ENCODE assay signal across 43 cellular contexts in genomic region chr2:79112269-79112668, GRCh38. TPM values are rescaled to one million over a fixed set of nuclear protein-coding genes. Genes with fewer than 3 reads are reported as not detected.
"Had no signal": no experiment of that assay in that cellular context is flagged by ENCODE, and none has a peak within 500 bp of the region (broad histone marks: within the 10 kb centered on the region; RNA-seq: fewer than 3 reads in every experiment).

No MANE protein-coding gene starts in this region.

- H3K27me3 Mint-ChIP-seq: activated naive CD4-positive, alpha-beta T cell treated with anti-CD3 and anti-CD28 coated beads, Interleukin-2, amount 10 ng/mL, durations not matched to agents 7 days and 5 days; activated naive CD4-positive, alpha-beta T cell treated with anti-CD3 and anti-CD28 coated beads, Interleukin-2, amount 50 U/mL, for 24 hours; activated naive CD8-positive, alpha-beta T cell; activated naive CD8-positive, alpha-beta T cell treated with anti-CD3 and anti-CD28 coated beads for 36 hours; activated naive CD8-positive, alpha-beta T cell treated with anti-CD3 and anti-CD28 coated beads, Interleukin-2, amount 10 ng/mL, durations not matched to agents 7 days and 5 days; activated naive CD8-positive, alpha-beta T cell treated with anti-CD3 and anti-CD28 coated beads, Interleukin-2, amount 50 U/mL, for 24 hours; activated T-cell treated with anti-CD3 and anti-CD28 coated beads, Interleukin-2, amount 50 U/mL, for 24 hours; activated T-helper 17 cell treated with anti-CD3 and anti-CD28 coated beads, Interleukin-2, amount 50 U/mL, for 72 hours; central memory CD8-positive, alpha-beta T cell had no signal

- FAIRE-seq: astrocyte, bronchial epithelial cell had no signal

- H3K36me3 Mint-ChIP-seq: activated naive CD4-positive, alpha-beta T cell treated with anti-CD3 and anti-CD28 coated beads, Interleukin-2, amount 10 ng/mL, durations not matched to agents 7 days and 5 days; activated naive CD4-positive, alpha-beta T cell treated with anti-CD3 and anti-CD28 coated beads, Interleukin-2, amount 50 U/mL, for 24 hours; activated naive CD8-positive, alpha-beta T cell; activated naive CD8-positive, alpha-beta T cell treated with anti-CD3 and anti-CD28 coated beads for 36 hours; activated naive CD8-positive, alpha-beta T cell treated with anti-CD3 and anti-CD28 coated beads, Interleukin-2, amount 10 ng/mL, durations not matched to agents 7 days and 5 days; brain had no signal

- H3K27ac Mint-ChIP-seq: activated naive CD4-positive, alpha-beta T cell treated with anti-CD3 and anti-CD28 coated beads for 36 hours; activated naive CD4-positive, alpha-beta T cell treated with anti-CD3 and anti-CD28 coated beads, Interleukin-2, amount 10 ng/mL, durations not matched to agents 7 days and 5 days; activated naive CD4-positive, alpha-beta T cell treated with anti-CD3 and anti-CD28 coated beads, Interleukin-2, amount 50 U/mL, for 24 hours; activated naive CD4-positive, alpha-beta T cell treated with anti-CD3 and anti-CD28 coated beads, Interleukin-2, amount 50 U/mL, for 72 hours; activated naive CD8-positive, alpha-beta T cell; activated naive CD8-positive, alpha-beta T cell treated with anti-CD3 and anti-CD28 coated beads for 36 hours; activated naive CD8-positive, alpha-beta T cell treated with anti-CD3 and anti-CD28 coated beads, Interleukin-2, amount 10 ng/mL, durations not matched to agents 7 days and 5 days; activated naive CD8-positive, alpha-beta T cell treated with anti-CD3 and anti-CD28 coated beads, Interleukin-2, amount 50 U/mL, for 24 hours; activated T-cell treated with anti-CD3 and anti-CD28 coated beads, Interleukin-2, amount 50 U/mL, for 24 hours; activated T-cell treated with anti-CD3 and anti-CD28 coated beads, Interleukin-2, amount 50 U/mL, for 72 hours; activated T-helper 1 cell treated with anti-CD3 and anti-CD28 coated beads, Interleukin-12 subunit alpha, Interleukin-12 subunit beta, Interleukin-2, Interleukin-4 antibody, amounts not matched to agents 30 ng/mL and 10 ng/mL and 1 ng/mL, durations not matched to agents 14 hours and 24 hours and 36 hours; activated T-helper 17 cell treated with anti-CD3 and anti-CD28 coated beads, Interleukin-2, amount 50 U/mL, for 72 hours; activated T-helper 2 cell treated with anti-CD3 and anti-CD28 coated beads, Interferon-gamma antibody, Interleukin-2, Interleukin-4, amounts not matched to agents 10 μg/mL and 5 μg/mL and 100 μg/mL, durations not matched to agents 14 hours and 24 hours and 36 hours; brain had no signal

- H3K36me3 ChIP-seq: adrenal gland, ascending aorta, brain microvascular endothelial cell, breast epithelium, cardiac muscle cell had no signal

- H3K4me3 Mint-ChIP-seq: activated naive CD4-positive, alpha-beta T cell treated with anti-CD3 and anti-CD28 coated beads for 36 hours; activated naive CD4-positive, alpha-beta T cell treated with anti-CD3 and anti-CD28 coated beads, Interleukin-2, amount 10 ng/mL, durations not matched to agents 7 days and 5 days; activated naive CD4-positive, alpha-beta T cell treated with anti-CD3 and anti-CD28 coated beads, Interleukin-2, amount 50 U/mL, for 24 hours; activated naive CD8-positive, alpha-beta T cell; activated naive CD8-positive, alpha-beta T cell treated with anti-CD3 and anti-CD28 coated beads for 36 hours; activated naive CD8-positive, alpha-beta T cell treated with anti-CD3 and anti-CD28 coated beads, Interleukin-2, amount 10 ng/mL, durations not matched to agents 7 days and 5 days; activated naive CD8-positive, alpha-beta T cell treated with anti-CD3 and anti-CD28 coated beads, Interleukin-2, amount 50 U/mL, for 24 hours; activated T-cell treated with anti-CD3 and anti-CD28 coated beads, Interleukin-2, amount 50 U/mL, for 24 hours; activated T-cell treated with anti-CD3 and anti-CD28 coated beads, Interleukin-2, amount 50 U/mL, for 4 hours; activated T-cell treated with anti-CD3 and anti-CD28 coated beads, Interleukin-2, amount 50 U/mL, for 72 hours; activated T-helper 1 cell treated with anti-CD3 and anti-CD28 coated beads, Interleukin-12 subunit alpha, Interleukin-12 subunit beta, Interleukin-2, Interleukin-4 antibody, amounts not matched to agents 30 ng/mL and 10 ng/mL and 1 ng/mL, durations not matched to agents 14 hours and 24 hours and 36 hours; activated T-helper 17 cell treated with anti-CD3 and anti-CD28 coated beads, Interleukin-2, amount 50 U/mL, for 72 hours; brain; central memory CD8-positive, alpha-beta T cell had no signal

- DNase-seq: activated effector memory CD4-positive, alpha-beta T cell treated with anti-CD3 and anti-CD28 coated beads, Interleukin-2, amount 50 U/mL, for 16 hours; activated effector memory CD4-positive, alpha-beta T cell treated with Interleukin-2 at 50 U/mL for 16 hours; activated gamma-delta T cell; activated gamma-delta T cell treated with Interleukin-2 at 50 U/mL for 16 hours; activated naive CD4-positive, alpha-beta T cell; activated naive CD4-positive, alpha-beta T cell treated with anti-CD3 and anti-CD28 coated beads for 36 hours; activated naive CD4-positive, alpha-beta T cell treated with anti-CD3 and anti-CD28 coated beads, Interleukin-2, amount 10 ng/mL, durations not matched to agents 7 days and 5 days; activated naive CD4-positive, alpha-beta T cell treated with anti-CD3 and anti-CD28 coated beads, Interleukin-2, amount 50 U/mL, for 16 hours; activated naive CD4-positive, alpha-beta T cell treated with Interleukin-2 at 50 U/mL for 16 hours; activated naive CD8-positive, alpha-beta T cell treated with anti-CD3 and anti-CD28 coated beads for 36 hours; activated naive CD8-positive, alpha-beta T cell treated with anti-CD3 and anti-CD28 coated beads, Interleukin-2, amount 10 ng/mL, durations not matched to agents 7 days and 5 days; activated naive CD8-positive, alpha-beta T cell treated with anti-CD3 and anti-CD28 coated beads, Interleukin-2, amount 50 U/mL, for 24 hours; activated T-cell treated with anti-CD3 and anti-CD28 coated beads, Interleukin-2, amount 50 U/mL, for 1 hour; activated T-cell treated with anti-CD3 and anti-CD28 coated beads, Interleukin-2, amount 50 U/mL, for 24 hours; activated T-cell treated with anti-CD3 and anti-CD28 coated beads, Interleukin-2, amount 50 U/mL, for 4 hours; activated T-cell treated with anti-CD3 and anti-CD28 coated beads, Interleukin-2, amount 50 U/mL, for 48 hours; activated T-cell treated with anti-CD3 and anti-CD28 coated beads, Interleukin-2, amount 50 U/mL, for 72 hours; adrenal gland; amniotic stem cell; amygdala; anterior cingulate cortex; aorta; body of pancreas; brain microvascular endothelial cell; caudate nucleus; central memory CD4-positive, alpha-beta T cell; cerebellar nuclear complex had no signal

- H3K9me3 Mint-ChIP-seq: activated T-helper 1 cell treated with anti-CD3 and anti-CD28 coated beads, Interleukin-12 subunit alpha, Interleukin-12 subunit beta, Interleukin-2, Interleukin-4 antibody, amounts not matched to agents 30 ng/mL and 10 ng/mL and 1 ng/mL, durations not matched to agents 14 hours and 24 hours and 36 hours had no signal

- H3K27me3 ChIP-seq: adrenal gland, ascending aorta, body of pancreas, brain microvascular endothelial cell, breast epithelium, cardiac muscle cell had no signal

- H3K4me1 ChIP-seq: adrenal gland, ascending aorta, breast epithelium had no signal

- H3K4me1 Mint-ChIP-seq: activated naive CD4-positive, alpha-beta T cell treated with anti-CD3 and anti-CD28 coated beads, Interleukin-2, amount 10 ng/mL, durations not matched to agents 7 days and 5 days; activated naive CD4-positive, alpha-beta T cell treated with anti-CD3 and anti-CD28 coated beads, Interleukin-2, amount 50 U/mL, for 24 hours; activated naive CD8-positive, alpha-beta T cell treated with anti-CD3 and anti-CD28 coated beads for 36 hours; activated naive CD8-positive, alpha-beta T cell treated with anti-CD3 and anti-CD28 coated beads, Interleukin-2, amount 10 ng/mL, durations not matched to agents 7 days and 5 days; activated naive CD8-positive, alpha-beta T cell treated with anti-CD3 and anti-CD28 coated beads, Interleukin-2, amount 50 U/mL, for 24 hours; activated T-helper 17 cell treated with anti-CD3 and anti-CD28 coated beads, Interleukin-2, amount 50 U/mL, for 72 hours; brain; central memory CD8-positive, alpha-beta T cell had no signal

- H3K4me3 ChIP-seq: adrenal gland, ascending aorta, body of pancreas, breast epithelium, cardiac muscle cell had no signal

- H3K9me3 ChIP-seq: adrenal gland, ascending aorta, body of pancreas had no signal

- ATAC-seq: activated naive CD4-positive, alpha-beta T cell treated with anti-CD3 and anti-CD28 coated beads, Interleukin-2, amount 50 U/mL, for 72 hours; activated naive CD8-positive, alpha-beta T cell treated with anti-CD3 and anti-CD28 coated beads, Interleukin-2, amount 50 U/mL, for 24 hours; activated T-cell treated with anti-CD3 and anti-CD28 coated beads, Interleukin-2, amount 50 U/mL, for 4 hours; activated T-cell treated with anti-CD3 and anti-CD28 coated beads, Interleukin-2, amount 50 U/mL, for 72 hours; activated T-helper 17 cell treated with anti-CD3 and anti-CD28 coated beads, Interleukin-2, amount 50 U/mL, for 72 hours; body of pancreas had no signal

- H3K27ac ChIP-seq: adrenal gland, ascending aorta, body of pancreas, brain microvascular endothelial cell, breast epithelium, cardiac muscle cell had no signal

RNA-seq across cellular contexts. Expression of gene REG1A, which starts 8.0 kb away (rescaled TPM):
- total RNA-seq: activated naive CD4-positive, alpha-beta T cell treated with anti-CD3 and anti-CD28 coated beads for 36 hours; activated naive CD4-positive, alpha-beta T cell treated with anti-CD3 and anti-CD28 coated beads, Interleukin-2, amount 50 U/mL, for 72 hours; activated naive CD8-positive, alpha-beta T cell treated with anti-CD3 and anti-CD28 coated beads for 36 hours; activated naive CD8-positive, alpha-beta T cell treated with anti-CD3 and anti-CD28 coated beads, Interleukin-2, amount 10 ng/mL, durations not matched to agents 7 days and 5 days; activated T-cell treated with anti-CD3 and anti-CD28 coated beads, Interleukin-2, amount 50 U/mL, for 72 hours; activated T-helper 1 cell treated with anti-CD3 and anti-CD28 coated beads, Interleukin-12 subunit alpha, Interleukin-12 subunit beta, Interleukin-2, Interleukin-4 antibody, amounts not matched to agents 30 ng/mL and 10 ng/mL and 1 ng/mL, durations not matched to agents 14 hours and 24 hours and 36 hours; activated T-helper 17 cell treated with anti-CD3 and anti-CD28 coated beads, Interleukin-2, amount 50 U/mL, for 72 hours; activated T-helper 2 cell treated with anti-CD3 and anti-CD28 coated beads, Interferon-gamma antibody, Interleukin-2, Interleukin-4, amounts not matched to agents 10 μg/mL and 5 μg/mL and 100 μg/mL, durations not matched to agents 14 hours and 24 hours and 36 hours; astrocyte; breast epithelium; bronchial epithelial cell; cardiac muscle cell; cardiac septum; chondrocyte had no signal

RNA-seq across cellular contexts. Expression of gene REG1B, which starts 24.5 kb away (rescaled TPM):
- total RNA-seq: activated naive CD4-positive, alpha-beta T cell treated with anti-CD3 and anti-CD28 coated beads for 36 hours; activated naive CD4-positive, alpha-beta T cell treated with anti-CD3 and anti-CD28 coated beads, Interleukin-2, amount 50 U/mL, for 72 hours; activated naive CD8-positive, alpha-beta T cell treated with anti-CD3 and anti-CD28 coated beads for 36 hours; activated naive CD8-positive, alpha-beta T cell treated with anti-CD3 and anti-CD28 coated beads, Interleukin-2, amount 10 ng/mL, durations not matched to agents 7 days and 5 days; activated T-cell treated with anti-CD3 and anti-CD28 coated beads, Interleukin-2, amount 50 U/mL, for 72 hours; activated T-helper 1 cell treated with anti-CD3 and anti-CD28 coated beads, Interleukin-12 subunit alpha, Interleukin-12 subunit beta, Interleukin-2, Interleukin-4 antibody, amounts not matched to agents 30 ng/mL and 10 ng/mL and 1 ng/mL, durations not matched to agents 14 hours and 24 hours and 36 hours; activated T-helper 17 cell treated with anti-CD3 and anti-CD28 coated beads, Interleukin-2, amount 50 U/mL, for 72 hours; activated T-helper 2 cell treated with anti-CD3 and anti-CD28 coated beads, Interferon-gamma antibody, Interleukin-2, Interleukin-4, amounts not matched to agents 10 μg/mL and 5 μg/mL and 100 μg/mL, durations not matched to agents 14 hours and 24 hours and 36 hours; ascending aorta; astrocyte; breast epithelium; bronchial epithelial cell; cardiac muscle cell; cardiac septum; cerebellum; chondrocyte had no signal
- polyA plus RNA-seq: cardiac muscle cell had no signal

RNA-seq across cellular contexts. Expression of gene REG3A, which starts 47.3 kb away (rescaled TPM):
- total RNA-seq: activated naive CD4-positive, alpha-beta T cell treated with anti-CD3 and anti-CD28 coated beads for 36 hours; activated naive CD4-positive, alpha-beta T cell treated with anti-CD3 and anti-CD28 coated beads, Interleukin-2, amount 50 U/mL, for 72 hours; activated naive CD8-positive, alpha-beta T cell treated with anti-CD3 and anti-CD28 coated beads for 36 hours; activated naive CD8-positive, alpha-beta T cell treated with anti-CD3 and anti-CD28 coated beads, Interleukin-2, amount 10 ng/mL, durations not matched to agents 7 days and 5 days; activated T-cell treated with anti-CD3 and anti-CD28 coated beads, Interleukin-2, amount 50 U/mL, for 72 hours; activated T-helper 1 cell treated with anti-CD3 and anti-CD28 coated beads, Interleukin-12 subunit alpha, Interleukin-12 subunit beta, Interleukin-2, Interleukin-4 antibody, amounts not matched to agents 30 ng/mL and 10 ng/mL and 1 ng/mL, durations not matched to agents 14 hours and 24 hours and 36 hours; activated T-helper 17 cell treated with anti-CD3 and anti-CD28 coated beads, Interleukin-2, amount 50 U/mL, for 72 hours; activated T-helper 2 cell treated with anti-CD3 and anti-CD28 coated beads, Interferon-gamma antibody, Interleukin-2, Interleukin-4, amounts not matched to agents 10 μg/mL and 5 μg/mL and 100 μg/mL, durations not matched to agents 14 hours and 24 hours and 36 hours; ascending aorta; astrocyte; breast epithelium; bronchial epithelial cell; cardiac septum; chondrocyte had no signal
